33 cellular contexts compared by ENCODE assay signal in the genomic region with DNA sequence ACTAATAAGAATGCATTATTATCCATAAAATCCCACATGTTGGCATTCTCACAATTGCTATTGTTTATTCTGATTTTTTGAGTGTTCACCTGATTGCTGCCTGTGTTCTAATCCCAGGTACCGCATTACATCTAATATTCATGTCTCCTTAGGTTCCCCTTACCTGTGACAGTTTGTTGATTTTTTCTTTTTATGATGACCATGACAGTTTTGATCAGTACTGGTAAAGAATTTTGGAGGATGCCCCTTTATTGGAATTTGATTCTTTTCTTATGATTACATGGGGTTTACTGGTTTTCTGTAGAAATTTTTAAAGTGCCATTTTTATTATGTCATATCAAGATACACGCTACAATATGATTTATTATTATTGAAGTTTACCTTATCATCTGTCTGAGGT.
DNase-seq lines count a peak whose midpoint lies in the region; ATAC-seq, FAIRE-seq and TF ChIP-seq lines count a peak whose summit lies in the region.
"Had no signal": no experiment of that assay in that cellular context is flagged by ENCODE, and none has a peak within 500 bp of the region (broad histone marks: within the 10 kb centered on the region; RNA-seq: fewer than 3 reads in every experiment).

No MANE protein-coding gene starts in this region.

- TF ChIP-seq CTCF in HepG2 (CRISPR knock-in tag; IDR thresholded peaks at IDR 0.05) (no peak), right lobe of liver (IDR thresholded peaks at IDR 0.05) (no peak), A549 (IDR thresholded peaks at IDR 0.05) (no peak), IMR-90 (conservative IDR thresholded peaks at IDR 0.05; ENCODE audit: low read depth, low read length) (no peak), K562 (IDR thresholded peaks at IDR 0.05 in 2 of 3, conservative IDR thresholded peaks at IDR 0.05 in 1 of 3; ENCODE audit: insufficient read depth in 2 of 3, low read depth in 1 of 3, low read length in 3 of 3) (no peak), ovary (IDR thresholded peaks at IDR 0.05) (no peak)

- H2BK15ac ChIP-seq in IMR-90 (ENCODE audit: low read depth, low read length): no peak overlapping the region

- no peak overlapping the region for H4K91ac ChIP-seq in IMR-90 (ENCODE audit: insufficient read depth, low read depth, low read length)

- H4K8ac ChIP-seq in IMR-90 (ENCODE audit: low read depth in 2 of 2, low read length in 2 of 2): no peak overlapping the region

- CTCF ChIA-PET in HepG2 (lab: Yijun Ruan, JAX; ENCODE audit: low intra/inter-chr PET ratio, low total read pairs) (no interaction called here), A549 (lab: Yijun Ruan, JAX) (interaction anchor here (1.4 kb wide), 1 partner anchor 11 kb away, joined by 3 read pairs; no protein-coding TSS in a partner anchor), IMR-90 (lab: Yijun Ruan, JAX) (no interaction called here), K562 (lab: Yijun Ruan, JAX; ENCODE audit: low intra/inter-chr PET ratio) (no interaction called here)

- no peak overlapping the region for H3K56ac ChIP-seq in IMR-90 (ENCODE audit: extremely low read depth, insufficient read depth, low read length)

- dilution Hi-C loops in IMR-90 (cut with HindIII; ENCODE audit: low sequenced_read_pairs, unreplicated experiment): no loop called here

- H2AK9ac ChIP-seq in IMR-90 (replicated peaks; ENCODE audit: low read depth, low read length, poor library complexity): no peak overlapping the region

- no peak overlapping the region for H3K9ac ChIP-seq in HepG2 (ENCODE audit: insufficient read depth, low read depth, low read length)
- H3K9ac ChIP-seq in IMR-90 (ENCODE audit: low read depth, low read length): no peak overlapping the region
- no peak overlapping the region for H3K9ac ChIP-seq in K562 (ENCODE audit: insufficient read depth in 1 of 2, low read depth in 2 of 2, low read length in 2 of 2)
- H3K9ac ChIP-seq: BLaER1; BLaER1 treated with 17β-estradiol and CSF1 and Interleukin-3, amounts not matched to agents 10 nM and 100 nM had no signal

- no peak for DNase-seq in HepG2 (ENCODE audit: low spot score)
- DNase-seq in right lobe of liver: no peak
- no peak for DNase-seq in A549 (ENCODE audit: low read depth in 1 of 2, low spot score in 1 of 2)
- no peak for DNase-seq in IMR-90
- no peak for DNase-seq in K562 (ENCODE audit: extremely low read depth in 1 of 4, low spot score in 3 of 4)
- DNase-seq in ovary: no peak
- no peak for DNase-seq in EL
- DNase-seq: 8988T; ACHN; AML-193; BE2C; C1 segment of cervical spinal cord; Caco-2; Calu3; CD4-positive, alpha-beta memory T cell; CD4-positive, alpha-beta T cell; CD4-positive, CD25-positive, alpha-beta regulatory T cell; CD8-positive, alpha-beta memory T cell; CD8-positive, alpha-beta T cell; COR-L47; DMS 273 treated with DMSO at 0.1 percent for 48 hours; DMS153; DMS53; DMS79; DMS79 treated with DMSO at 0.1 percent for 48 hours; DND-41 had no signal

- no peak for TF ChIP-seq RAD21 in HepG2 (CRISPR knock-in tag; IDR thresholded peaks at IDR 0.05)
- no peak for TF ChIP-seq RAD21 in A549 (conservative IDR thresholded peaks at IDR 0.05 in 1 of 2, IDR thresholded peaks at IDR 0.05 in 1 of 2)
- no peak for TF ChIP-seq RAD21 in IMR-90 (IDR thresholded peaks at IDR 0.05; ENCODE audit: low read length)
- no peak for TF ChIP-seq RAD21 in K562 (CRISPR knock-in tag; conservative IDR thresholded peaks at IDR 0.05 in 1 of 2, IDR thresholded peaks at IDR 0.05 in 1 of 2)

- H3K9me1 ChIP-seq in IMR-90 (ENCODE audit: insufficient read depth, low read length) (no peaks in the 10 kb centered on the region), K562 (ENCODE audit: control insufficient read depth, insufficient read depth, low read length) (no peaks in the 10 kb centered on the region)

- H2BK20ac ChIP-seq in IMR-90 (ENCODE audit: low read depth, low read length): no peak overlapping the region

- H3K23ac ChIP-seq in IMR-90 (ENCODE audit: low read depth, low read length): no peak overlapping the region

- H3K27me3 ChIP-seq in HepG2 (ENCODE audit: control insufficient read depth in 1 of 2, insufficient read depth in 2 of 2, low read length in 2 of 2): no peaks in the 10 kb centered on the region
- no peaks in the 10 kb centered on the region for H3K27me3 ChIP-seq in right lobe of liver
- no peaks in the 10 kb centered on the region for H3K27me3 ChIP-seq in IMR-90 (ENCODE audit: control insufficient read depth, insufficient read depth, low read length)
- no peaks in the 10 kb centered on the region for H3K27me3 ChIP-seq in K562 (ENCODE audit: control insufficient read depth in 2 of 2, insufficient read depth in 2 of 2, low read length in 2 of 2)
- no peaks in the 10 kb centered on the region for H3K27me3 ChIP-seq in ovary
- H3K27me3 ChIP-seq: BE2C; BLaER1; BLaER1 treated with 17β-estradiol and CSF1 and Interleukin-3, amounts not matched to agents 10 nM and 100 nM had no signal

- no peak overlapping the region for H2BK120ac ChIP-seq in IMR-90 (ENCODE audit: low read depth, low read length)

- TF ChIP-seq POLR2A in HepG2 (IDR thresholded peaks at IDR 0.05; ENCODE audit: insufficient read depth in 1 of 2, low read depth in 2 of 2, low read length in 2 of 2): no peak
- TF ChIP-seq POLR2A in right lobe of liver (IDR thresholded peaks at IDR 0.05): no peak
- TF ChIP-seq POLR2A in A549 (IDR thresholded peaks at IDR 0.05; ENCODE audit: low read length): no peak
- no peak for TF ChIP-seq POLR2A in IMR-90 (IDR thresholded peaks at IDR 0.05; ENCODE audit: low read depth, low read length)
- TF ChIP-seq POLR2A in K562 (conservative IDR thresholded peaks at IDR 0.05): no peak
- TF ChIP-seq POLR2A in ovary (IDR thresholded peaks at IDR 0.05): no peak

- no peak overlapping the region for H3K14ac ChIP-seq in IMR-90 (replicated peaks; ENCODE audit: low read depth, low read length)

- TF ChIP-seq EP300 in HepG2 (IDR thresholded peaks at IDR 0.05; ENCODE audit: low read depth in 2 of 2, low read length in 2 of 2) (no peak), HepG2 (CRISPR knock-in tag; IDR thresholded peaks at IDR 0.05; ENCODE audit: borderline replicate concordance) (no peak), A549 (IDR thresholded peaks at IDR 0.05) (no peak), K562 (IDR thresholded peaks at IDR 0.05; ENCODE audit: low read length) (no peak), ovary (IDR thresholded peaks at IDR 0.05) (no peak)

- no peak overlapping the region for H3K4me3 ChIP-seq in HepG2 (replicated peaks in 1 of 3; ENCODE audit: insufficient read depth in 1 of 3, low read depth in 2 of 3, low read length in 3 of 3)
- H3K4me3 ChIP-seq in right lobe of liver: no peak overlapping the region
- H3K4me3 ChIP-seq in A549: no peak overlapping the region
- no peak overlapping the region for H3K4me3 ChIP-seq in IMR-90 (ENCODE audit: insufficient read depth, low read depth, low read length)
- no peak overlapping the region for H3K4me3 ChIP-seq in K562
- no peak overlapping the region for H3K4me3 ChIP-seq in ovary
- H3K4me3 ChIP-seq: BLaER1; BLaER1 treated with 17β-estradiol and CSF1 and Interleukin-3, amounts not matched to agents 10 nM and 100 nM had no signal

- no peaks in the 10 kb centered on the region for H3K4me1 ChIP-seq in HepG2 (ENCODE audit: insufficient read depth, low read length)
- H3K4me1 ChIP-seq in right lobe of liver: no peaks in the 10 kb centered on the region
- no peaks in the 10 kb centered on the region for H3K4me1 ChIP-seq in A549
- no peaks in the 10 kb centered on the region for H3K4me1 ChIP-seq in IMR-90 (ENCODE audit: control insufficient read depth, insufficient read depth, low read length)
- H3K4me1 ChIP-seq in K562 (replicated peaks in 1 of 2; ENCODE audit: control insufficient read depth in 2 of 2, insufficient read depth in 2 of 2, low read length in 2 of 2): no peaks in the 10 kb centered on the region
- no peaks in the 10 kb centered on the region for H3K4me1 ChIP-seq in ovary (ENCODE audit: insufficient read depth)
- H3K4me1 ChIP-seq: Caco-2 had no signal

- no peak overlapping the region for H2BK5ac ChIP-seq in IMR-90 (ENCODE audit: low read depth, low read length, poor library complexity, severe bottlenecking)

- H3K36me3 ChIP-seq in HepG2 (replicated peaks in 1 of 2; ENCODE audit: control insufficient read depth in 1 of 2, insufficient read depth in 2 of 2, low read length in 2 of 2): no peaks in the 10 kb centered on the region
- no peaks in the 10 kb centered on the region for H3K36me3 ChIP-seq in right lobe of liver
- H3K36me3 ChIP-seq in IMR-90 (ENCODE audit: control insufficient read depth, insufficient read depth, low read length): no peaks in the 10 kb centered on the region
- no peaks in the 10 kb centered on the region for H3K36me3 ChIP-seq in K562 (ENCODE audit: control insufficient read depth, insufficient read depth, low read length)
- no peaks in the 10 kb centered on the region for H3K36me3 ChIP-seq in ovary
- H3K36me3 ChIP-seq: BE2C had no signal

- in situ Hi-C loops in HepG2 (cut with HindIII; ENCODE audit: extremely low pct_ligation_motif_present, low pct_unique_long_range_greater_than_20kb): no loop called here
- in situ Hi-C loops in IMR-90 (cut with MboI; ENCODE audit: low sequenced_read_pairs): no loop called here
- in situ Hi-C loops in K562 (cut with MboI): no loop called here

- POLR2A ChIA-PET in HepG2 (lab: Yijun Ruan, JAX) (no interaction called here), A549 (lab: Yijun Ruan, JAX) (no interaction called here), IMR-90 (lab: Charles Lee; ENCODE audit: unreplicated experiment) (no interaction called here), K562 (lab: Yijun Ruan, JAX) (no interaction called here)

- no peaks in the 10 kb centered on the region for H4K20me1 ChIP-seq in HepG2 (ENCODE audit: insufficient read depth, low read length)
- H4K20me1 ChIP-seq in IMR-90 (ENCODE audit: insufficient read depth, low read length): no peaks in the 10 kb centered on the region
- no peaks in the 10 kb centered on the region for H4K20me1 ChIP-seq in K562 (replicated peaks; ENCODE audit: control insufficient read depth, insufficient read depth, low read length)
- H4K20me1 ChIP-seq: BLaER1; BLaER1 treated with 17β-estradiol and CSF1 and Interleukin-3, amounts not matched to agents 10 nM and 100 nM had no signal

- H3K4ac ChIP-seq in IMR-90 (ENCODE audit: low read depth, low read length): no peak overlapping the region

- intact Hi-C loops in HepG2 (cut with micrococcal nuclease; ENCODE audit: unreplicated experiment) (no loop called here), right lobe of liver (cut with DNase I) (no loop called here), IMR-90 (cut with micrococcal nuclease) (no loop called here), K562 (cut with micrococcal nuclease) (no loop called here), ovary (cut with DNase I) (no loop called here)

- FAIRE-seq in HepG2 (lab: Jason Lieb, UNC): no peak
- no peak for FAIRE-seq in A549 (lab: Jason Lieb, UNC)
- no peak for FAIRE-seq in K562 (lab: Jason Lieb, UNC)
- FAIRE-seq: A204.1, D721Med had no signal

- no peaks in the 10 kb centered on the region for H3K79me1 ChIP-seq in IMR-90 (ENCODE audit: low read depth in 1 of 2, low read length in 2 of 2)

- H3K27ac ChIP-seq in HepG2 (ENCODE audit: extremely low read length, insufficient read depth, low read length) (no peak overlapping the region), right lobe of liver (no peak overlapping the region), A549 (no peak overlapping the region), IMR-90 (ENCODE audit: insufficient read depth, low read length) (no peak overlapping the region), K562 (ENCODE audit: extremely low read depth, low read depth, low read length) (no peak overlapping the region), ovary (no peak overlapping the region)
- H3K27ac ChIP-seq: 22Rv1; BLaER1; BLaER1 treated with 17β-estradiol and CSF1 and Interleukin-3, amounts not matched to agents 10 nM and 100 nM; C4-2B had no signal

- H3K4me2 ChIP-seq in HepG2 (ENCODE audit: low read depth, low read length) (no peak overlapping the region), A549 (no peak overlapping the region), IMR-90 (ENCODE audit: low read depth, low read length) (no peak overlapping the region), K562 (ENCODE audit: insufficient read depth, low read length) (no peak overlapping the region)
- H3K4me2 ChIP-seq: BLaER1; BLaER1 treated with 17β-estradiol and CSF1 and Interleukin-3, amounts not matched to agents 10 nM and 100 nM had no signal

- no peak overlapping the region for H2AFZ ChIP-seq in HepG2 (ENCODE audit: low read length)
- H2AFZ ChIP-seq in IMR-90 (replicated peaks; ENCODE audit: low read length, poor library complexity): no peak overlapping the region
- H2AFZ ChIP-seq in K562 (ENCODE audit: low read depth, low read length): no peak overlapping the region

- no TSS peak for BruUV-seq in HepG2 (replicated peaks; lab: Mats Ljungman, UMichigan)
- no TSS peak for BruUV-seq in IMR-90 (replicated peaks; lab: Mats Ljungman, UMichigan)
- no TSS peak for BruUV-seq in K562 (replicated peaks; lab: Mats Ljungman, UMichigan)

- ATAC-seq in HepG2 (no peak), right lobe of liver (no peak), A549 (no peak), IMR-90 (ENCODE audit: low read depth) (no peak), K562 (no peak), GM21576 (IDR thresholded peaks at IDR 0.05; ENCODE audit: unreplicated experiment) (no peak)
- ATAC-seq: CD8-positive, alpha-beta T cell had no signal

- H3K9me3 ChIP-seq in HepG2 (ENCODE audit: low read length) (no peaks in the 10 kb centered on the region), right lobe of liver (no peaks in the 10 kb centered on the region), A549 (no peaks in the 10 kb centered on the region), IMR-90 (ENCODE audit: control insufficient read depth, insufficient read depth, low read length) (no peaks in the 10 kb centered on the region), K562 (replicated peaks; ENCODE audit: control insufficient read depth, insufficient read depth, low read depth, low read length) (no peaks in the 10 kb centered on the region), ovary (no peaks in the 10 kb centered on the region)
- H3K9me3 ChIP-seq: BE2C; BLaER1; BLaER1 treated with 17β-estradiol and CSF1 and Interleukin-3, amounts not matched to agents 10 nM and 100 nM; Caco-2 had no signal

- no peak overlapping the region for H3K18ac ChIP-seq in IMR-90 (ENCODE audit: low read depth, low read length)

- 62% methylated on average over 2 of the region's 2 CpGs for WGBS in HepG2 (ENCODE audit: low lambda C conversion rate)
- 81% methylated on average over 2 of the region's 2 CpGs for WGBS in right lobe of liver (ENCODE audit: insufficient coverage, low coverage, low lambda C conversion rate, missing lambda C conversion rate)
- WGBS in A549 (ENCODE audit: missing lambda C conversion rate): 9% methylated on average over 2 of the region's 2 CpGs
- no CpG with 5 or more reads among the region's 2 CpGs for WGBS in IMR-90 (ENCODE audit: extremely low coverage in 2 of 2, insufficient read length in 1 of 2), 2 experiments
- WGBS in K562 (ENCODE audit: insufficient coverage, low coverage, missing lambda C conversion rate): 0% methylated on average over 2 of the region's 2 CpGs
- WGBS in ovary, 3 donors: 95 to 98% (median 95%) methylated on average over 2 of the region's 2 CpGs

- H3K79me2 ChIP-seq in HepG2 (ENCODE audit: insufficient read depth, low read length) (no peaks in the 10 kb centered on the region), K562 (ENCODE audit: control insufficient read depth, insufficient read depth, low read length) (no peaks in the 10 kb centered on the region)

- H4K5ac ChIP-seq in IMR-90 (ENCODE audit: low read depth, low read length): no peak overlapping the region

- H2AK5ac ChIP-seq in IMR-90 (ENCODE audit: low read depth, low read length): no peak overlapping the region

Comparison
In these comparisons a context has a peak if more than half of its experiments do, and no peak if none do; other contexts are left out.
1. Of the 241 proteins assayed by ChIP-seq in both HepG2 and K562: peak only in HepG2: MAFK; only in K562: none; in both: MAFF; in neither: 239.